23 cellular contexts compared by ENCODE assay signal in genomic region chr22:20218320-20218872, GRCh38. TPM values are rescaled to one million over a fixed set of nuclear protein-coding genes. Genes with fewer than 3 reads are reported as not detected.
DNase-seq lines count a peak whose midpoint lies in the region; FAIRE-seq and TF ChIP-seq lines count a peak whose summit lies in the region.
"Had no signal": no experiment of that assay in that cellular context is flagged by ENCODE, and none has a peak within 500 bp of the region (broad histone marks: within the 10 kb centered on the region; RNA-seq: fewer than 3 reads in every experiment).

No MANE protein-coding gene starts in this region.

- H3K9me3 ChIP-seq in H9 (ENCODE audit: control insufficient read depth, low read depth, low read length), result no peaks in the 10 kb centered on the region
- peaks cover 2 to 8% of the 10 kb centered on the region in 2 donors for H3K9me3 ChIP-seq in neuronal stem cell (replicated peaks in 1 of 2; ENCODE audit: control insufficient read depth in 2 of 2, insufficient read depth in 1 of 2, low read depth in 1 of 2, low read length in 2 of 2)
- H3K9me3 ChIP-seq: HAP-1 had no signal

- peaks cover 4 to 5% of the 10 kb centered on the region in 2 experiments for H3K4me1 Mint-ChIP-seq in H9

- no peaks in the 10 kb centered on the region for H3K27me3 ChIP-seq in H9 (ENCODE audit: insufficient read depth, low read length)
- peaks cover 0 to 32% (median 0%) of the 10 kb centered on the region in 3 experiments for H3K27me3 ChIP-seq in neuronal stem cell (ENCODE audit: control insufficient read depth in 3 of 3, insufficient read depth in 3 of 3, low read depth in 1 of 3, low read length in 3 of 3)

- H3K79me1 ChIP-seq in H9 (ENCODE audit: insufficient read depth, low read depth, low read length, poor library complexity, severe bottlenecking), result no peaks in the 10 kb centered on the region
- no peaks in the 10 kb centered on the region for H3K79me1 ChIP-seq in neuronal stem cell (ENCODE audit: low read depth, low read length)

- no peak overlapping the region for H3K23ac ChIP-seq in H9 (ENCODE audit: insufficient read length, low read depth, low read length)
- no peak overlapping the region for H3K23ac ChIP-seq in neuronal stem cell (ENCODE audit: low read depth, low read length, poor library complexity)

- no peaks in the 10 kb centered on the region for H4K20me1 ChIP-seq in H9 (ENCODE audit: control insufficient read depth, insufficient read depth, insufficient read length)

- no peaks in the 10 kb centered on the region for H3K23me2 ChIP-seq in H9 (ENCODE audit: insufficient read length, low read depth, low read length, poor library complexity, severe bottlenecking)

- FAIRE-seq in GM12891 (lab: Jason Lieb, UNC), result no peak
- FAIRE-seq: GM12878, HepG2 had no signal

- no peak for TF ChIP-seq POLR2A in GM12891 (IDR thresholded peaks at IDR 0.05; ENCODE audit: low read depth, low read length)

- no peak overlapping the region for H2AK5ac ChIP-seq in H9 (ENCODE audit: insufficient read length, low read length)
- H2AK5ac ChIP-seq in neuronal stem cell (ENCODE audit: low read depth, low read length), result no peak overlapping the region

- H2BK15ac ChIP-seq in H9 (ENCODE audit: low read depth, low read length) (no peak overlapping the region), neuronal stem cell (ENCODE audit: low read length) (no peak overlapping the region)

- H3K14ac ChIP-seq in H9 (ENCODE audit: insufficient read depth, low read length), result no peak overlapping the region
- H3K14ac ChIP-seq in neuronal stem cell (ENCODE audit: low read length), result no peak overlapping the region

- no peak overlapping the region for H3T11ph ChIP-seq in H9 (ENCODE audit: low read length)

- no peak overlapping the region for H3K4me3 Mint-ChIP-seq in H9
- H3K4me3 Mint-ChIP-seq: CD4-positive, alpha-beta T cell had no signal

- H2BK120ac ChIP-seq in H9 (ENCODE audit: low read depth, low read length, poor library complexity, severe bottlenecking) (no peak overlapping the region), neuronal stem cell (ENCODE audit: low read depth, low read length) (no peak overlapping the region)

- H3K56ac ChIP-seq in H9 (ENCODE audit: insufficient read length, low read depth, low read length), result no peak overlapping the region

- H3K36me3 Mint-ChIP-seq in H9 (ENCODE audit: insufficient read depth in 1 of 3, low read depth in 3 of 3), result no peaks in the 10 kb centered on the region

- H3K36me3 ChIP-seq in neuronal stem cell (replicated peaks in 1 of 2; ENCODE audit: control insufficient read depth in 2 of 2, insufficient read depth in 2 of 2, low read length in 2 of 2), result no peaks in the 10 kb centered on the region
- H3K36me3 ChIP-seq: HAP-1 had no signal

- H3K27ac Mint-ChIP-seq in H9, result peak overlapping the region in 2 of 3 experiments; percentile 8 to 69; a peak in 2 of 7 replicates
- H3K27ac Mint-ChIP-seq: CD4-positive, alpha-beta T cell had no signal

- no peaks in the 10 kb centered on the region for H3K79me2 ChIP-seq in H9 (ENCODE audit: insufficient read depth, low read length)

- H3K4me3 ChIP-seq in neuronal stem cell (ENCODE audit: low read length in 2 of 2), result no peak overlapping the region
- H3K4me3 ChIP-seq: GM12878, HAP-1 had no signal

- H3K18ac ChIP-seq in H9 (ENCODE audit: insufficient read length, low read depth, low read length) (no peak overlapping the region), neuronal stem cell (ENCODE audit: low read length) (peak overlapping the region; percentile 27)

- no peak for TF ChIP-seq CTCF in H9 (conservative IDR thresholded peaks at IDR 0.05)

- H4K8ac ChIP-seq in H9 (replicated peaks; ENCODE audit: insufficient read length, low read depth, low read length) (no peak overlapping the region), neuronal stem cell (ENCODE audit: low read depth, low read length) (no peak overlapping the region)

- no peaks in the 10 kb centered on the region; the same call in 1 of the 2 replicates for H3K27me3 Mint-ChIP-seq in H9 (ENCODE audit: low read depth)
- H3K27me3 Mint-ChIP-seq: CD4-positive, alpha-beta T cell had no signal

- H2BK5ac ChIP-seq in H9 (ENCODE audit: insufficient read length, low read length) (no peak overlapping the region), neuronal stem cell (ENCODE audit: low read length) (peak overlapping the region; percentile 75)

- WGBS in H9 (ENCODE audit: extremely low coverage, insufficient read length, low lambda C conversion rate), result no CpG with 5 or more reads among the region's 14 CpGs
- WGBS in neuronal stem cell (ENCODE audit: extremely low coverage in 2 of 2, insufficient read length in 2 of 2, insufficient replicate concordance in 1 of 2), 2 donors, result no CpG with 5 or more reads among the region's 14 CpGs

- no peak overlapping the region for H4K5ac ChIP-seq in H9 (ENCODE audit: insufficient read length, low read depth, low read length)

- H3K4me1 ChIP-seq in H9 (ENCODE audit: insufficient read depth, low read length) (no peaks in the 10 kb centered on the region), neuronal stem cell (ENCODE audit: control insufficient read depth in 2 of 2, insufficient read depth in 1 of 2, low read depth in 1 of 2, low read length in 2 of 2) (peaks cover 0 to 3% of the 10 kb centered on the region in 2 donors)
- H3K4me1 ChIP-seq: HAP-1 had no signal

- H4K91ac ChIP-seq in H9 (ENCODE audit: insufficient read length, low read depth, low read length) (no peak overlapping the region), neuronal stem cell (ENCODE audit: low read depth, low read length, poor library complexity) (no peak overlapping the region)

- no peak overlapping the region for H3K27ac ChIP-seq in H9 (ENCODE audit: insufficient read length, low read depth, low read length)
- H3K27ac ChIP-seq in neuronal stem cell (replicated peaks; ENCODE audit: low read length), result no peak overlapping the region
- H3K27ac ChIP-seq in substantia nigra (ENCODE audit: low read depth, low read length, poor library complexity, severe bottlenecking), result no peak overlapping the region
- H3K27ac ChIP-seq: HL-60 had no signal

- H3K4ac ChIP-seq in H9 (ENCODE audit: low read depth, low read length) (no peak overlapping the region), neuronal stem cell (ENCODE audit: low read length) (no peak overlapping the region)

- H2BK12ac ChIP-seq in H9 (ENCODE audit: insufficient read length, low read depth, low read length) (no peak overlapping the region), neuronal stem cell (ENCODE audit: low read length) (no peak overlapping the region)

- no peak overlapping the region for H3K4me2 ChIP-seq in H9 (ENCODE audit: insufficient read depth, insufficient read length, low read length)
- no peak overlapping the region for H3K4me2 ChIP-seq in neuronal stem cell (ENCODE audit: insufficient read depth, low read length, poor library complexity, severe bottlenecking)

- H3K9ac ChIP-seq in H9 (ENCODE audit: extremely low read depth, insufficient read length, low read length) (no peak overlapping the region), neuronal stem cell (ENCODE audit: low read depth, low read length, poor library complexity) (no peak overlapping the region)

- H2BK20ac ChIP-seq in H9 (ENCODE audit: low read depth, low read length, poor library complexity, severe bottlenecking), result no peak overlapping the region

- DNase-seq in H9 (no peak), NCI-H524 (lab: John Stamatoyannopoulos, UW) (peak; percentile 29 to 77), cerebellum (ENCODE audit: low spot score) (peak; percentile 55), neuronal stem cell (ENCODE audit: low spot score) (no peak), substantia nigra (lab: John Stamatoyannopoulos, UW) (no peak), GM12891 (ENCODE audit: insufficient read length, low spot score) (no peak)
- no peak for DNase-seq in central memory CD4-positive, alpha-beta T cell
- DNase-seq: CD4-positive, alpha-beta T cell; COR-L47; DMS 273 treated with DMSO at 0.1 percent for 48 hours; DMS79 treated with DMSO at 0.1 percent for 48 hours; KBM-7; MM.1S; NCI-H1048; NCI-H1417 treated with DMSO at 0.1 percent for 48 hours; NCI-H187; NCI-H345; NCI-H526; SIG-M5 had no signal

- H2AFZ ChIP-seq in H9 (ENCODE audit: low read length) (no peak overlapping the region), neuronal stem cell (ENCODE audit: low read length) (no peak overlapping the region)

- H3K9me3 Mint-ChIP-seq in H9, result peaks cover 0 to 5% of the 10 kb centered on the region in 2 experiments; a peak in 1 of 5 replicates
- H3K9me3 Mint-ChIP-seq: CD4-positive, alpha-beta T cell had no signal

TF ChIP-seq in GM12891, 5 proteins besides CTCF, POLR2A, EP300 and RAD21:
- TF ChIP-seq PAX5 (IDR thresholded peaks at IDR 0.05; ENCODE audit: insufficient read depth, low read length, severe bottlenecking), result no peak
- no peak for TF ChIP-seq SPI1 (IDR thresholded peaks at IDR 0.05; ENCODE audit: low read depth, low read length)
- TF ChIP-seq POU2F2 (IDR thresholded peaks at IDR 0.05; ENCODE audit: low read depth, low read length), result no peak
- no peak for TF ChIP-seq TAF1 (IDR thresholded peaks at IDR 0.05; ENCODE audit: low read depth, low read length)
- TF ChIP-seq POLR2AphosphoS5 (IDR thresholded peaks at IDR 0.05; ENCODE audit: low read depth, low read length), result no peak

RNA-seq across cellular contexts. Expression of gene RTN4R, which starts 49.7 kb away (rescaled TPM):
- 18.3 and 19.0 TPM in 2 replicates for total RNA-seq in H9 (2021)
- total RNA-seq in cerebellum, result 8.0 TPM
- polyA plus RNA-seq in neuronal stem cell (2013, experiment 1 of 2), result 23.2 TPM
- 22.9 TPM for polyA plus RNA-seq in neuronal stem cell (2013, experiment 2 of 2)
- 0.35 TPM for polyA plus RNA-seq in GM12891 (2012; ENCODE audit: low read depth, missing spikeins)

Comparison
In these comparisons a context has a peak if more than half of its experiments do, and no peak if none do; other contexts are left out.
1. DNase-seq: peak in NCI-H524 (2 of 2) and cerebellum (single experiment); none in H9 (single experiment), neuronal stem cell (single experiment), substantia nigra (0 of 49), central memory CD4-positive, alpha-beta T cell (single experiment) and GM12891 (single experiment).